In the genomic region with DNA sequence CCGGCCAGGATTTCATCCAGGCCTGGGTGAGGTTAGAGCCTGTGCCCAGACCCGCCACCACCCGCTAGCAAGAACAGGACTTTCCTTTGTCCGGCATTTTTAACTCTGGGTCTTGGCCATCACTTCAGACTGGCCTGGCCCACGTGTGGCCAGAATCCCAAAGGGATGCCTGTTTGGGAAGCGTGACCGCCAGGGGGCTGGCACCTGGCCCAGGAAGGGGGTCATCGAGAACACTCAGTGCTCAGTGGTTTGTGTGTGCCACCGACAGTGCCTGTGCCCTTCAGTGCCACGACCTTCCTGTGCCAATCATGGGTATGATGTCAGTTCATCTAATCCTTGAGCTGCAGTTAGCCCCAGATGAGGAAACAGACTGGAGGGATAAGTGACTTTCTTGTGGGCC, we compare ENCODE assay signal across 13 cellular contexts.
DNase-seq lines count a peak whose midpoint lies in the region; ATAC-seq and TF ChIP-seq lines count a peak whose summit lies in the region.
"Had no signal": no experiment of that assay in that cellular context is flagged by ENCODE, and none has a peak within 500 bp of the region (broad histone marks: within the 10 kb centered on the region; RNA-seq: fewer than 3 reads in every experiment).

No MANE protein-coding gene starts in this region.

- intact Hi-C loops in thyroid gland (cut with DNase I), result no loop called here

- peak overlapping the region; percentile 36 for H3K27ac ChIP-seq in muscle layer of duodenum (ENCODE audit: low read length)
- peak overlapping the region; percentile 95 to 99 (median 99) for H3K27ac ChIP-seq in thyroid gland
- no peak overlapping the region for H3K27ac ChIP-seq in CD8-positive, alpha-beta memory T cell (ENCODE audit: low read depth, low read length)

- H3K4me3 Mint-ChIP-seq in CD8-positive, alpha-beta memory T cell, result no peak overlapping the region
- H3K4me3 Mint-ChIP-seq: memory B cell had no signal

- peaks cover 39 to 62% of the 10 kb centered on the region in 2 donors for H3K4me1 ChIP-seq in muscle layer of duodenum (ENCODE audit: control insufficient read depth in 1 of 2, insufficient read depth in 2 of 2, low read length in 2 of 2)
- peaks cover 87 to 100% of the 10 kb centered on the region in 2 donors for H3K4me1 ChIP-seq in thyroid gland
- H3K4me1 ChIP-seq in CD8-positive, alpha-beta memory T cell (ENCODE audit: insufficient read depth, low read length), result peaks cover 20% of the 10 kb centered on the region

- peak in 2 of 6 experiments; percentile 13 to 20 for TF ChIP-seq CTCF in thyroid gland (IDR thresholded peaks at IDR 0.05)

- no peak overlapping the region for H3K4me3 ChIP-seq in MG63
- no peak overlapping the region for H3K4me3 ChIP-seq in muscle layer of duodenum (ENCODE audit: low read depth in 1 of 2, low read length in 2 of 2)
- H3K4me3 ChIP-seq in thyroid gland (replicated peaks in 1 of 3), result no peak overlapping the region
- H3K4me3 ChIP-seq in CD8-positive, alpha-beta memory T cell (ENCODE audit: low read length), result no peak overlapping the region

- CTCF ChIA-PET in CD8-positive, alpha-beta memory T cell (lab: Charles Lee), result no interaction called here

- H3K9me3 ChIP-seq in MG63 (no peaks in the 10 kb centered on the region), muscle layer of duodenum (ENCODE audit: control insufficient read depth in 1 of 2, low read length in 2 of 2) (no peaks in the 10 kb centered on the region), thyroid gland (no peaks in the 10 kb centered on the region)
- no peaks in the 10 kb centered on the region for H3K9me3 ChIP-seq in CD8-positive, alpha-beta memory T cell (ENCODE audit: low read length)

- H3K4me1 Mint-ChIP-seq in CD8-positive, alpha-beta memory T cell, result peaks cover 16 to 26% (median 17%) of the 10 kb centered on the region in 3 donors

- no peak for ATAC-seq in HG03520 (IDR thresholded peaks at IDR 0.05; ENCODE audit: unreplicated experiment)
- ATAC-seq: activated naive CD4-positive, alpha-beta T cell treated with anti-CD3 and anti-CD28 coated beads, Interleukin-2, amount 50 U/mL, for 72 hours had no signal

- TF ChIP-seq POLR2A in thyroid gland (IDR thresholded peaks at IDR 0.05), result no peak

- WGBS in thyroid gland, 2 donors, result 39 to 48% methylated on average over 10 of the region's 10 CpGs

- H3K27ac Mint-ChIP-seq in CD8-positive, alpha-beta memory T cell, result no peak overlapping the region
- H3K27ac Mint-ChIP-seq: activated naive CD4-positive, alpha-beta T cell treated with anti-CD3 and anti-CD28 coated beads, Interleukin-2, amount 50 U/mL, for 72 hours; memory B cell had no signal

- peaks cover 0 to 2% (median 0%) of the 10 kb centered on the region in 3 donors for H3K36me3 Mint-ChIP-seq in CD8-positive, alpha-beta memory T cell
- H3K36me3 Mint-ChIP-seq: activated naive CD4-positive, alpha-beta T cell treated with anti-CD3 and anti-CD28 coated beads, Interleukin-2, amount 50 U/mL, for 72 hours; memory B cell had no signal

- peak; percentile 76 for DNase-seq in MG63
- DNase-seq in fibroblast of gingiva (ENCODE audit: low read depth), result peak; percentile 48
- peak; percentile 96 to 98 for DNase-seq in thyroid gland
- DNase-seq in Kasumi-1 (lab: John Stamatoyannopoulos, UW), result no peak
- DNase-seq in CD8-positive, alpha-beta memory T cell, result no peak
- no peak for DNase-seq in activated CD8-positive, alpha-beta memory T cell treated with anti-CD3 and anti-CD28 coated beads, Interleukin-2, amount 50 U/mL, for 48 hours
- DNase-seq: Calu3, NCI-H1092, NCI-H526 had no signal

- no peaks in the 10 kb centered on the region for H3K27me3 ChIP-seq in MG63
- H3K27me3 ChIP-seq in muscle layer of duodenum (ENCODE audit: low read depth, low read length), result no peaks in the 10 kb centered on the region
- no peaks in the 10 kb centered on the region for H3K27me3 ChIP-seq in thyroid gland
- H3K27me3 ChIP-seq in CD8-positive, alpha-beta memory T cell (ENCODE audit: insufficient read depth, low read length, poor library complexity, severe bottlenecking), result no peaks in the 10 kb centered on the region

- H3K27me3 Mint-ChIP-seq in CD8-positive, alpha-beta memory T cell, result no peaks in the 10 kb centered on the region
- H3K27me3 Mint-ChIP-seq: memory B cell had no signal

- no peaks in the 10 kb centered on the region for H3K9me3 Mint-ChIP-seq in CD8-positive, alpha-beta memory T cell
- H3K9me3 Mint-ChIP-seq: activated naive CD4-positive, alpha-beta T cell treated with anti-CD3 and anti-CD28 coated beads, Interleukin-2, amount 50 U/mL, for 72 hours; memory B cell had no signal

- POLR2A ChIA-PET in CD8-positive, alpha-beta memory T cell (lab: Charles Lee), result no interaction called here

- H3K36me3 ChIP-seq in MG63, result peaks cover 72% of the 10 kb centered on the region
- no peaks in the 10 kb centered on the region for H3K36me3 ChIP-seq in muscle layer of duodenum (ENCODE audit: control insufficient read depth in 1 of 2, insufficient read depth in 2 of 2, low read length in 2 of 2)
- no peaks in the 10 kb centered on the region for H3K36me3 ChIP-seq in thyroid gland
- H3K36me3 ChIP-seq in CD8-positive, alpha-beta memory T cell (ENCODE audit: insufficient read depth, low read length), result no peaks in the 10 kb centered on the region

Comparison
In these comparisons a context has a peak if more than half of its experiments do, and no peak if none do; other contexts are left out.
1. DNase-seq: peak in MG63 (single experiment), fibroblast of gingiva (single experiment) and thyroid gland (2 of 2); none in Kasumi-1 (0 of 2), CD8-positive, alpha-beta memory T cell (0 of 5) and activated CD8-positive, alpha-beta memory T cell treated with anti-CD3 and anti-CD28 coated beads, Interleukin-2, amount 50 U/mL, for 48 hours (single experiment).